ENCODE assay signal across 29 cellular contexts in genomic region chr17:48882272-48882671, GRCh38.
"Had no signal": no experiment of that assay in that cellular context is flagged by ENCODE, and none has a peak within 500 bp of the region (broad histone marks: within the 10 kb centered on the region; RNA-seq: fewer than 3 reads in every experiment).

No MANE protein-coding gene starts in this region.

- ATAC-seq: activated T-cell treated with anti-CD3 and anti-CD28 coated beads, Interleukin-2, amount 50 U/mL, for 4 hours; K562; PC-3; Right ventricle myocardium inferior had no signal

- H3K27me3 ChIP-seq: Peyer's patch had no signal

- H3K36me3 ChIP-seq: Peyer's patch had no signal

- H3K36me3 Mint-ChIP-seq: brain had no signal

- H3K9me3 ChIP-seq: Peyer's patch had no signal

- H3K27ac ChIP-seq: Peyer's patch, RWPE1, VCaP had no signal

- H3K27ac Mint-ChIP-seq: activated B cell treated with CpG ODN at 0.5 μM for 24 hours; activated T-helper 1 cell treated with anti-CD3 and anti-CD28 coated beads, Interleukin-12 subunit alpha, Interleukin-12 subunit beta, Interleukin-2, Interleukin-4 antibody, amounts not matched to agents 30 ng/mL and 10 ng/mL and 1 ng/mL, durations not matched to agents 14 hours and 24 hours and 36 hours; brain had no signal

- H3K9me3 Mint-ChIP-seq: activated B cell treated with CpG ODN at 0.5 μM for 24 hours; activated T-cell treated with anti-CD3 and anti-CD28 coated beads, Interleukin-2, amount 50 U/mL, for 4 hours; activated T-helper 1 cell treated with anti-CD3 and anti-CD28 coated beads, Interleukin-12 subunit alpha, Interleukin-12 subunit beta, Interleukin-2, Interleukin-4 antibody, amounts not matched to agents 30 ng/mL and 10 ng/mL and 1 ng/mL, durations not matched to agents 14 hours and 24 hours and 36 hours; brain had no signal

- H3K4me1 Mint-ChIP-seq: brain had no signal

- H3K4me3 ChIP-seq: K562, Peyer's patch had no signal

- H3K4me3 Mint-ChIP-seq: activated B cell treated with CpG ODN at 0.5 μM for 24 hours; activated T-cell treated with anti-CD3 and anti-CD28 coated beads, Interleukin-2, amount 50 U/mL, for 4 hours; activated T-helper 1 cell treated with anti-CD3 and anti-CD28 coated beads, Interleukin-12 subunit alpha, Interleukin-12 subunit beta, Interleukin-2, Interleukin-4 antibody, amounts not matched to agents 30 ng/mL and 10 ng/mL and 1 ng/mL, durations not matched to agents 14 hours and 24 hours and 36 hours; brain had no signal

- H3K27me3 Mint-ChIP-seq: activated B cell treated with CpG ODN at 0.5 μM for 24 hours had no signal

- DNase-seq: activated B cell treated with CpG ODN at 0.5 μM for 24 hours; activated CD4-positive, alpha-beta T cell treated with anti-CD3 and anti-CD28 coated beads for 4 hours; activated CD4-positive, CD25-positive, alpha-beta regulatory T cell treated with anti-CD3 and anti-CD28 coated beads, Interleukin-2, amount 50 U/mL, for 72 hours; activated effector memory CD4-positive, alpha-beta T cell treated with Interleukin-2 at 50 U/mL for 16 hours; activated naive CD4-positive, alpha-beta T cell treated with anti-CD3 and anti-CD28 coated beads, Interleukin-2, amount 50 U/mL, for 16 hours; activated T-cell treated with anti-CD3 and anti-CD28 coated beads for 4 hours; activated T-cell treated with anti-CD3 and anti-CD28 coated beads, Interleukin-2, amount 50 U/mL, for 4 hours; anterior cingulate cortex; central memory CD4-positive, alpha-beta T cell; Karpas-422; NCI-H1092; NCI-H1436 treated with DMSO at 0.1 percent for 48 hours; NCI-H1694 treated with DMSO at 0.1 percent for 48 hours; NCI-H2029; NCI-H345; NCI-H524 treated with DMSO at 0.1 percent for 48 hours; NK-92 treated with Interleukin-12 subunit alpha and Interleukin-12 subunit beta, amount 100 ng/mL, for 24 hours; PC-3; Peyer's patch; SIG-M5; SW 1271; T-helper 1 cell; T-helper 9 cell had no signal
